In the genomic region with DNA sequence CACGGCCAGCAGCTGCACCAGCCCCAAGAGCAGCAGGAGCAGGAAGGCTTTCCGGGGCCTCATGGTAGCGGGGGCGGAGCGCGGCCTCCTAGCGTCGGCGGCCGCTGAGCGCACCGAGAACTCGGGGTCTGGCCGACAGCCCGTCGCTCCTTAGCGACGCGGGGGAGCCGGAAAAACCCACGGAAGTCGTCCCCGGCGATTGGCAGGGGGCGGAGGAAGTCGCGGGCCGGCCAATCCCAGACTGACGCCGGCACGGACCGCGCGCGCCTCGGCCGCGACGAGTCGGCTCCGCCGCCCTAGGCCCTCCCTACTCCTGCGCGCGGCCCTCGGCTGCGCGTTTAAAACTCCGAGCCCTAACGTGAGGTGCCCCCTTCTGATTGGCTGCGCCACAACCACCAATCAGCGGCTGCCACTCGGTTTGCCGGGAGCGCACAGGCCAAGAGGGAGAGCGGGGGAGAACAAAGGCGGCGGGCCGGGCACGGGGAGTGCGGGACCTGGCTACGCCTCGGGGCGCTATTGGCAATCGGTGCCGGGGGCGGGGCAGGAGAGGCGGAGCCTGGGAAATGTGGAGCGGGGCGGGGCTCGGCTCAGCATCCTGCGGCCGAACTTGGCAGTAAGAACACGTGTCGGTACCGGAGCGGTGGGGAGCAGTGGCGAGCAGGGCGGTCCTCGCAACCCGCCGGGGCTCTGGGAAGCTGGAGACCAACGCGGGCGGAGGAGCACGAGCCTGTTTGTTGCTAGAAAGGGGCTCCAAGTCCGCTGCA, we compare ENCODE assay signal across 1 cellular context.
TF ChIP-seq lines count a peak whose summit lies in the region.

A gene with protein sequence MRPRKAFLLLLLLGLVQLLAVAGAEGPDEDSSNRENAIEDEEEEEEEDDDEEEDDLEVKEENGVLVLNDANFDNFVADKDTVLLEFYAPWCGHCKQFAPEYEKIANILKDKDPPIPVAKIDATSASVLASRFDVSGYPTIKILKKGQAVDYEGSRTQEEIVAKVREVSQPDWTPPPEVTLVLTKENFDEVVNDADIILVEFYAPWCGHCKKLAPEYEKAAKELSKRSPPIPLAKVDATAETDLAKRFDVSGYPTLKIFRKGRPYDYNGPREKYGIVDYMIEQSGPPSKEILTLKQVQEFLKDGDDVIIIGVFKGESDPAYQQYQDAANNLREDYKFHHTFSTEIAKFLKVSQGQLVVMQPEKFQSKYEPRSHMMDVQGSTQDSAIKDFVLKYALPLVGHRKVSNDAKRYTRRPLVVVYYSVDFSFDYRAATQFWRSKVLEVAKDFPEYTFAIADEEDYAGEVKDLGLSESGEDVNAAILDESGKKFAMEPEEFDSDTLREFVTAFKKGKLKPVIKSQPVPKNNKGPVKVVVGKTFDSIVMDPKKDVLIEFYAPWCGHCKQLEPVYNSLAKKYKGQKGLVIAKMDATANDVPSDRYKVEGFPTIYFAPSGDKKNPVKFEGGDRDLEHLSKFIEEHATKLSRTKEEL (minus strand): TSS at position 160 of the 764 bp plus-strand sequence. CDS start 97 bp downstream, at position 63.

TF ChIP-seq in HepG2, 621 proteins besides CTCF, POLR2A, EP300 and RAD21 (continued from another document and continues in another):
- TF ChIP-seq, protein P1, sequence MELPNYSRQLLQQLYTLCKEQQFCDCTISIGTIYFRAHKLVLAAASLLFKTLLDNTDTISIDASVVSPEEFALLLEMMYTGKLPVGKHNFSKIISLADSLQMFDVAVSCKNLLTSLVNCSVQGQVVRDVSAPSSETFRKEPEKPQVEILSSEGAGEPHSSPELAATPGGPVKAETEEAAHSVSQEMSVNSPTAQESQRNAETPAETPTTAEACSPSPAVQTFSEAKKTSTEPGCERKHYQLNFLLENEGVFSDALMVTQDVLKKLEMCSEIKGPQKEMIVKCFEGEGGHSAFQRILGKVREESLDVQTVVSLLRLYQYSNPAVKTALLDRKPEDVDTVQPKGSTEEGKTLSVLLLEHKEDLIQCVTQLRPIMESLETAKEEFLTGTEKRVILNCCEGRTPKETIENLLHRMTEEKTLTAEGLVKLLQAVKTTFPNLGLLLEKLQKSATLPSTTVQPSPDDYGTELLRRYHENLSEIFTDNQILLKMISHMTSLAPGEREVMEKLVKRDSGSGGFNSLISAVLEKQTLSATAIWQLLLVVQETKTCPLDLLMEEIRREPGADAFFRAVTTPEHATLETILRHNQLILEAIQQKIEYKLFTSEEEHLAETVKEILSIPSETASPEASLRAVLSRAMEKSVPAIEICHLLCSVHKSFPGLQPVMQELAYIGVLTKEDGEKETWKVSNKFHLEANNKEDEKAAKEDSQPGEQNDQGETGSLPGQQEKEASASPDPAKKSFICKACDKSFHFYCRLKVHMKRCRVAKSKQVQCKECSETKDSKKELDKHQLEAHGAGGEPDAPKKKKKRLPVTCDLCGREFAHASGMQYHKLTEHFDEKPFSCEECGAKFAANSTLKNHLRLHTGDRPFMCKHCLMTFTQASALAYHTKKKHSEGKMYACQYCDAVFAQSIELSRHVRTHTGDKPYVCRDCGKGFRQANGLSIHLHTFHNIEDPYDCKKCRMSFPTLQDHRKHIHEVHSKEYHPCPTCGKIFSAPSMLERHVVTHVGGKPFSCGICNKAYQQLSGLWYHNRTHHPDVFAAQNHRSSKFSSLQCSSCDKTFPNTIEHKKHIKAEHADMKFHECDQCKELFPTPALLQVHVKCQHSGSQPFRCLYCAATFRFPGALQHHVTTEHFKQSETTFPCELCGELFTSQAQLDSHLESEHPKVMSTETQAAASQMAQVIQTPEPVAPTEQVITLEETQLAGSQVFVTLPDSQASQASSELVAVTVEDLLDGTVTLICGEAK (IDR thresholded peaks at IDR 0.05) = no peak
- TF ChIP-seq, protein P1 (CRISPR knock-in tag; IDR thresholded peaks at IDR 0.05) = peak; percentile 59; the same call in 1 of the 2 replicates
- TF ChIP-seq ZNF83 (CRISPR knock-in tag; IDR thresholded peaks at IDR 0.05; ENCODE audit: borderline replicate concordance) (no peak), KMT2B (CRISPR knock-in tag; IDR thresholded peaks at IDR 0.05) (peak; percentile 77), ZNF34 (CRISPR knock-in tag; IDR thresholded peaks at IDR 0.05; ENCODE audit: borderline replicate concordance) (0 out of 2 replicates have a peak, but pooled peaks have one; percentile 38), NFYB (CRISPR knock-in tag; IDR thresholded peaks at IDR 0.05) (peak; percentile 95), ZNF343 (CRISPR knock-in tag; IDR thresholded peaks at IDR 0.05) (0 out of 2 replicates have a peak, but pooled peaks have one; percentile 52), ZNF501 (CRISPR knock-in tag; IDR thresholded peaks at IDR 0.05) (peak; percentile 86), ZFX (CRISPR knock-in tag; IDR thresholded peaks at IDR 0.05; ENCODE audit: low read depth) (peak; percentile 96), ZNF367 (CRISPR knock-in tag; IDR thresholded peaks at IDR 0.05; ENCODE audit: borderline replicate concordance) (peak; percentile 41; the same call in 1 of the 2 replicates), ZNF747 (CRISPR knock-in tag; IDR thresholded peaks at IDR 0.05; ENCODE audit: borderline replicate concordance) (peak; percentile 89; the same call in 1 of the 2 replicates), ZNF431 (CRISPR knock-in tag; IDR thresholded peaks at IDR 0.05; ENCODE audit: borderline replicate concordance, low read depth) (peak; percentile 64; the same call in 1 of the 2 replicates), ZNF230 (CRISPR knock-in tag; IDR thresholded peaks at IDR 0.05) (no peak; the same call in 1 of the 2 replicates), STAG1 (CRISPR knock-in tag; IDR thresholded peaks at IDR 0.05) (no peak), RBFOX2 (IDR thresholded peaks at IDR 0.05; ENCODE audit: low read depth, low read length) (peak; percentile 95), DNMT1 (CRISPR knock-in tag; IDR thresholded peaks at IDR 0.05) (no peak), KDM6A (CRISPR knock-in tag; IDR thresholded peaks at IDR 0.05; ENCODE audit: low read depth) (no peak), ISX (CRISPR knock-in tag; conservative IDR thresholded peaks at IDR 0.05) (no peak), ZMYM4 (CRISPR knock-in tag; IDR thresholded peaks at IDR 0.05) (peak; percentile 93), SNAI1 (CRISPR knock-in tag; IDR thresholded peaks at IDR 0.05; ENCODE audit: borderline replicate concordance) (no peak), KLF6 (CRISPR knock-in tag; IDR thresholded peaks at IDR 0.05) (peak; percentile 94), KLF15 (CRISPR knock-in tag; IDR thresholded peaks at IDR 0.05; ENCODE audit: borderline replicate concordance) (0 out of 2 replicates have a peak, but pooled peaks have one; percentile 35), FOXC1 (CRISPR knock-in tag; IDR thresholded peaks at IDR 0.05; ENCODE audit: borderline replicate concordance) (no peak), RFXAP (CRISPR knock-in tag; IDR thresholded peaks at IDR 0.05; ENCODE audit: borderline replicate concordance) (peak; percentile 97), REXO4 (CRISPR knock-in tag; IDR thresholded peaks at IDR 0.05; ENCODE audit: borderline replicate concordance) (peak; percentile 31; the same call in 1 of the 2 replicates), SALL2 (CRISPR knock-in tag; IDR thresholded peaks at IDR 0.05) (peak; percentile 81; the same call in 1 of the 2 replicates), HCFC1 (IDR thresholded peaks at IDR 0.05; ENCODE audit: low read depth, low read length) (peak; percentile 20; the same call in 1 of the 2 replicates), BCL6 (CRISPR knock-in tag; IDR thresholded peaks at IDR 0.05) (0 out of 2 replicates have a peak, but pooled peaks have one; percentile 7)
- TF ChIP-seq, protein P2, sequence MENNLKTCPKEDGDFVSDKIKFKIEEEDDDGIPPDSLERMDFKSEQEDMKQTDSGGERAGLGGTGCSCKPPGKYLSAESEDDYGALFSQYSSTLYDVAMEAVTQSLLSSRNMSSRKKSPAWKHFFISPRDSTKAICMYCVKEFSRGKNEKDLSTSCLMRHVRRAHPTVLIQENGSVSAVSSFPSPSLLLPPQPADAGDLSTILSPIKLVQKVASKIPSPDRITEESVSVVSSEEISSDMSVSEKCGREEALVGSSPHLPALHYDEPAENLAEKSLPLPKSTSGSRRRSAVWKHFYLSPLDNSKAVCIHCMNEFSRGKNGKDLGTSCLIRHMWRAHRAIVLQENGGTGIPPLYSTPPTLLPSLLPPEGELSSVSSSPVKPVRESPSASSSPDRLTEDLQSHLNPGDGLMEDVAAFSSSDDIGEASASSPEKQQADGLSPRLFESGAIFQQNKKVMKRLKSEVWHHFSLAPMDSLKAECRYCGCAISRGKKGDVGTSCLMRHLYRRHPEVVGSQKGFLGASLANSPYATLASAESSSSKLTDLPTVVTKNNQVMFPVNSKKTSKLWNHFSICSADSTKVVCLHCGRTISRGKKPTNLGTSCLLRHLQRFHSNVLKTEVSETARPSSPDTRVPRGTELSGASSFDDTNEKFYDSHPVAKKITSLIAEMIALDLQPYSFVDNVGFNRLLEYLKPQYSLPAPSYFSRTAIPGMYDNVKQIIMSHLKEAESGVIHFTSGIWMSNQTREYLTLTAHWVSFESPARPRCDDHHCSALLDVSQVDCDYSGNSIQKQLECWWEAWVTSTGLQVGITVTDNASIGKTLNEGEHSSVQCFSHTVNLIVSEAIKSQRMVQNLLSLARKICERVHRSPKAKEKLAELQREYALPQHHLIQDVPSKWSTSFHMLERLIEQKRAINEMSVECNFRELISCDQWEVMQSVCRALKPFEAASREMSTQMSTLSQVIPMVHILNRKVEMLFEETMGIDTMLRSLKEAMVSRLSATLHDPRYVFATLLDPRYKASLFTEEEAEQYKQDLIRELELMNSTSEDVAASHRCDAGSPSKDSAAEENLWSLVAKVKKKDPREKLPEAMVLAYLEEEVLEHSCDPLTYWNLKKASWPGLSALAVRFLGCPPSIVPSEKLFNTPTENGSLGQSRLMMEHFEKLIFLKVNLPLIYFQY (CRISPR knock-in tag; IDR thresholded peaks at IDR 0.05; ENCODE audit: borderline replicate concordance) = peak; percentile 62; the same call in 1 of the 2 replicates
- TF ChIP-seq, protein P3, sequence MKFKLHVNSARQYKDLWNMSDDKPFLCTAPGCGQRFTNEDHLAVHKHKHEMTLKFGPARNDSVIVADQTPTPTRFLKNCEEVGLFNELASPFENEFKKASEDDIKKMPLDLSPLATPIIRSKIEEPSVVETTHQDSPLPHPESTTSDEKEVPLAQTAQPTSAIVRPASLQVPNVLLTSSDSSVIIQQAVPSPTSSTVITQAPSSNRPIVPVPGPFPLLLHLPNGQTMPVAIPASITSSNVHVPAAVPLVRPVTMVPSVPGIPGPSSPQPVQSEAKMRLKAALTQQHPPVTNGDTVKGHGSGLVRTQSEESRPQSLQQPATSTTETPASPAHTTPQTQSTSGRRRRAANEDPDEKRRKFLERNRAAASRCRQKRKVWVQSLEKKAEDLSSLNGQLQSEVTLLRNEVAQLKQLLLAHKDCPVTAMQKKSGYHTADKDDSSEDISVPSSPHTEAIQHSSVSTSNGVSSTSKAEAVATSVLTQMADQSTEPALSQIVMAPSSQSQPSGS (CRISPR knock-in tag; IDR thresholded peaks at IDR 0.05) = no peak
- TF ChIP-seq, protein P4, sequence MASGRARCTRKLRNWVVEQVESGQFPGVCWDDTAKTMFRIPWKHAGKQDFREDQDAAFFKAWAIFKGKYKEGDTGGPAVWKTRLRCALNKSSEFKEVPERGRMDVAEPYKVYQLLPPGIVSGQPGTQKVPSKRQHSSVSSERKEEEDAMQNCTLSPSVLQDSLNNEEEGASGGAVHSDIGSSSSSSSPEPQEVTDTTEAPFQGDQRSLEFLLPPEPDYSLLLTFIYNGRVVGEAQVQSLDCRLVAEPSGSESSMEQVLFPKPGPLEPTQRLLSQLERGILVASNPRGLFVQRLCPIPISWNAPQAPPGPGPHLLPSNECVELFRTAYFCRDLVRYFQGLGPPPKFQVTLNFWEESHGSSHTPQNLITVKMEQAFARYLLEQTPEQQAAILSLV (CRISPR knock-in tag; IDR thresholded peaks at IDR 0.05; ENCODE audit: borderline replicate concordance) = peak; percentile 71; the same call in 1 of the 2 replicates
- TF ChIP-seq, protein P5, sequence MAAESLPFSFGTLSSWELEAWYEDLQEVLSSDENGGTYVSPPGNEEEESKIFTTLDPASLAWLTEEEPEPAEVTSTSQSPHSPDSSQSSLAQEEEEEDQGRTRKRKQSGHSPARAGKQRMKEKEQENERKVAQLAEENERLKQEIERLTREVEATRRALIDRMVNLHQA (CRISPR knock-in tag; IDR thresholded peaks at IDR 0.05) = no peak
- TF ChIP-seq, protein P6, sequence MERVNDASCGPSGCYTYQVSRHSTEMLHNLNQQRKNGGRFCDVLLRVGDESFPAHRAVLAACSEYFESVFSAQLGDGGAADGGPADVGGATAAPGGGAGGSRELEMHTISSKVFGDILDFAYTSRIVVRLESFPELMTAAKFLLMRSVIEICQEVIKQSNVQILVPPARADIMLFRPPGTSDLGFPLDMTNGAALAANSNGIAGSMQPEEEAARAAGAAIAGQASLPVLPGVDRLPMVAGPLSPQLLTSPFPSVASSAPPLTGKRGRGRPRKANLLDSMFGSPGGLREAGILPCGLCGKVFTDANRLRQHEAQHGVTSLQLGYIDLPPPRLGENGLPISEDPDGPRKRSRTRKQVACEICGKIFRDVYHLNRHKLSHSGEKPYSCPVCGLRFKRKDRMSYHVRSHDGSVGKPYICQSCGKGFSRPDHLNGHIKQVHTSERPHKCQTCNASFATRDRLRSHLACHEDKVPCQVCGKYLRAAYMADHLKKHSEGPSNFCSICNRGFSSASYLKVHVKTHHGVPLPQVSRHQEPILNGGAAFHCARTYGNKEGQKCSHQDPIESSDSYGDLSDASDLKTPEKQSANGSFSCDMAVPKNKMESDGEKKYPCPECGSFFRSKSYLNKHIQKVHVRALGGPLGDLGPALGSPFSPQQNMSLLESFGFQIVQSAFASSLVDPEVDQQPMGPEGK (CRISPR knock-in tag; IDR thresholded peaks at IDR 0.05) = peak; percentile 62
- TF ChIP-seq, protein P7, sequence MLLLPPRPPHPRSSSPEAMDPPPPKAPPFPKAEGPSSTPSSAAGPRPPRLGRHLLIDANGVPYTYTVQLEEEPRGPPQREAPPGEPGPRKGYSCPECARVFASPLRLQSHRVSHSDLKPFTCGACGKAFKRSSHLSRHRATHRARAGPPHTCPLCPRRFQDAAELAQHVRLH (CRISPR knock-in tag; IDR thresholded peaks at IDR 0.05; ENCODE audit: borderline replicate concordance, low read depth) = peak; percentile 81
